In the genomic region with DNA sequence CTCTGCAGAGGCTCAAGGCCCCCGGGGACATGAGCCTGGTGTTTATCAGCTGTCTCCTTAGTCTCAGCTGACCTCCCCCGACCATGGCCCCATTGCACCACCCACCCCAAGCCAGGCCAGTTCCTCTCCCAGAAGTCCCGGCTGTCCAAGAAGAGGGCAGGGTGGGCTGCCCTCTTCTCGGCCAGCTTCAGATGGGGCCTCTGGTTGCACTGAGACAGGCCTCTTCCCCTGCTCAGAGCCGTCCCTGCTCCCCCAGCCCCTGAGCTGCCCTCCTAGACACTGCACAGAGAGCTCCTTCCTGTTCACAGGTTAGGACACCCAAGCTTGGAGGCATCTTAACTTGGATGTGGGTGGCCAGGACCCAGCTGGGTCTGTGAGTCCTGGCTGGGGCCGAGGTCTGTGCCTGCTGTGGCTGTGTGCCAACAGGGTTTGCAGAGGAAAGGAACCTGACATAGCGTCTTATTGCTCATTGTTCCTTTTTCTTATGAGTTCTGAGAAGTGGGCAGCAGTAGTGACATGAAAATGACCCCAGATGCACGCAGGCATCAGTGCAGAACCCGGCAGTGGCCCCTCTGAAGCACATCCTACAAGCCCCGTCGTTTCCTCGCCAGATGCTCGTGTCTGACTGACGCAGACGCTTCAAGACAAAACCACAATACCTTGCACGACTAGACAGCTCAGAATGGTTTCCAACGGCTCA, we compare ENCODE assay signal across 8 cellular contexts. TPM values are rescaled to one million over a fixed set of nuclear protein-coding genes. Genes with fewer than 3 reads are reported as not detected.
DNase-seq lines count a peak whose midpoint lies in the region; ATAC-seq and TF ChIP-seq lines count a peak whose summit lies in the region.

No MANE protein-coding gene starts in this region.

- H3K36me3 Mint-ChIP-seq in GM23338 (ENCODE audit: low read depth), result peaks cover 4% of the 10 kb centered on the region; the same call in 1 of the 3 replicates
- H3K36me3 Mint-ChIP-seq in T-helper 1 cell treated with Interleukin-12 subunit alpha and Interleukin-12 subunit beta and Interleukin-4 antibody, amounts not matched to agents 30 μg/mL and 1 μg/mL, for 36 hours (ENCODE audit: low read depth), result peaks cover 14% of the 10 kb centered on the region

- H3K27me3 ChIP-seq in AG04450 (ENCODE audit: control insufficient read depth, insufficient read depth, low read length) (no peaks in the 10 kb centered on the region), GM23338 (ENCODE audit: insufficient read depth) (no peaks in the 10 kb centered on the region), ascending aorta (no peaks in the 10 kb centered on the region)

- no peak for DNase-seq in AG04450 (ENCODE audit: low read depth, low spot score)
- DNase-seq in GM23338 (ENCODE audit: low spot score), result no peak
- peak in 1 of 2 donors; percentile 87 for DNase-seq in ascending aorta (ENCODE audit: low spot score in 2 of 2)
- DNase-seq in medulla oblongata (ENCODE audit: extremely low spot score), result peak; percentile 60
- peak; percentile 65 to 67 for DNase-seq in stimulated activated CD8-positive, alpha-beta memory T cell treated with anti-CD3 and anti-CD28 coated beads, Interleukin-7, amount 100 ng/mL, for 4 hours (ENCODE audit: low read depth in 2 of 2)
- DNase-seq in HK-2 (ENCODE audit: unreplicated experiment), result no peak
- no peak for DNase-seq in glomerular visceral epithelial cell (ENCODE audit: extremely low spot score)

- peaks cover 13% of the 10 kb centered on the region for H3K4me1 Mint-ChIP-seq in GM23338
- H3K4me1 Mint-ChIP-seq in T-helper 1 cell treated with Interleukin-12 subunit alpha and Interleukin-12 subunit beta and Interleukin-4 antibody, amounts not matched to agents 30 μg/mL and 1 μg/mL, for 36 hours (ENCODE audit: low read depth), result peaks cover 33% of the 10 kb centered on the region

- peak overlapping the region; percentile 29; the same call in 1 of the 3 replicates for H3K4me3 Mint-ChIP-seq in GM23338
- peak overlapping the region; percentile 89 for H3K4me3 Mint-ChIP-seq in T-helper 1 cell treated with Interleukin-12 subunit alpha and Interleukin-12 subunit beta and Interleukin-4 antibody, amounts not matched to agents 30 μg/mL and 1 μg/mL, for 36 hours

- no peak for TF ChIP-seq CTCF in AG04450 (IDR thresholded peaks at IDR 0.05; ENCODE audit: low read depth, low read length)
- no peak for TF ChIP-seq CTCF in GM23338 (conservative IDR thresholded peaks at IDR 0.05; ENCODE audit: low read depth in 2 of 2)
- no peak for TF ChIP-seq CTCF in ascending aorta (IDR thresholded peaks at IDR 0.05)

- H3K79me2 ChIP-seq in GM23338 (replicated peaks; ENCODE audit: insufficient read depth), result peaks cover 44% of the 10 kb centered on the region

- no peaks in the 10 kb centered on the region; the same call in 1 of the 2 replicates for H3K9me3 ChIP-seq in AG04450 (ENCODE audit: control insufficient read depth, insufficient read depth, low read length)
- H3K9me3 ChIP-seq in ascending aorta, result no peaks in the 10 kb centered on the region

- no peak overlapping the region for H3K27ac Mint-ChIP-seq in GM23338
- H3K27ac Mint-ChIP-seq in T-helper 1 cell treated with Interleukin-12 subunit alpha and Interleukin-12 subunit beta and Interleukin-4 antibody, amounts not matched to agents 30 μg/mL and 1 μg/mL, for 36 hours, result peak overlapping the region; percentile 97

- 0 out of 2 replicates have a peak, but pooled peaks cover 2% of the 10 kb centered on the region for H3F3A ChIP-seq in GM23338 (replicated peaks; ENCODE audit: low read depth)

- H3K27me3 Mint-ChIP-seq in GM23338 (ENCODE audit: insufficient read depth, low read depth, poor library complexity), result peaks cover 13% of the 10 kb centered on the region
- no peaks in the 10 kb centered on the region for H3K27me3 Mint-ChIP-seq in T-helper 1 cell treated with Interleukin-12 subunit alpha and Interleukin-12 subunit beta and Interleukin-4 antibody, amounts not matched to agents 30 μg/mL and 1 μg/mL, for 36 hours (ENCODE audit: low read depth)

- peaks cover 20% of the 10 kb centered on the region; the same call in 1 of the 2 replicates for H4K20me1 ChIP-seq in GM23338 (replicated peaks; ENCODE audit: insufficient read depth)

- H3K4me1 ChIP-seq in GM23338 (ENCODE audit: insufficient read depth) (peaks cover 8% of the 10 kb centered on the region; the same call in 1 of the 2 replicates), ascending aorta (peaks cover 9 to 31% of the 10 kb centered on the region in 2 donors)

- intact Hi-C loops in ascending aorta (cut with DNase I), result no loop called here

- H3K9me2 ChIP-seq in GM23338 (ENCODE audit: insufficient read depth), result no peaks in the 10 kb centered on the region

- CTCF ChIA-PET in AG04450 (lab: Charles Lee), result interaction anchor here (0.6 kb wide), 1 partner anchor 206 kb away, joined by 3 read pairs; no protein-coding TSS in a partner anchor

- H3K4me2 ChIP-seq in GM23338, result no peak overlapping the region; the same call in 1 of the 2 replicates

- H3K27ac ChIP-seq in AG04450 (ENCODE audit: low read depth, low read length) (peak overlapping the region; percentile 39), GM23338 (ENCODE audit: low read depth) (no peak overlapping the region), ascending aorta (peak overlapping the region; percentile 77 to 89)

- ATAC-seq in GM23338, result no peak

- H3K4me3 ChIP-seq in AG04450 (ENCODE audit: low read depth, low read length) (peak overlapping the region; percentile 42), GM23338 (no peak overlapping the region), ascending aorta (peak overlapping the region; percentile 58 to 62)

- POLR2A ChIA-PET in AG04450 (lab: Yijun Ruan, JAX), result no interaction called here

- no peak overlapping the region for H2AFZ ChIP-seq in GM23338

- H3K36me3 ChIP-seq in GM23338 (ENCODE audit: insufficient read depth), result no peaks in the 10 kb centered on the region
- H3K36me3 ChIP-seq in ascending aorta, result peaks cover 13 to 21% of the 10 kb centered on the region in 2 donors

- H3K9me3 Mint-ChIP-seq in GM23338, result no peaks in the 10 kb centered on the region
- no peaks in the 10 kb centered on the region for H3K9me3 Mint-ChIP-seq in T-helper 1 cell treated with Interleukin-12 subunit alpha and Interleukin-12 subunit beta and Interleukin-4 antibody, amounts not matched to agents 30 μg/mL and 1 μg/mL, for 36 hours

TF ChIP-seq in GM23338, 12 proteins besides CTCF, POLR2A, EP300 and RAD21 (continues in another document):
- TF ChIP-seq, protein P1, sequence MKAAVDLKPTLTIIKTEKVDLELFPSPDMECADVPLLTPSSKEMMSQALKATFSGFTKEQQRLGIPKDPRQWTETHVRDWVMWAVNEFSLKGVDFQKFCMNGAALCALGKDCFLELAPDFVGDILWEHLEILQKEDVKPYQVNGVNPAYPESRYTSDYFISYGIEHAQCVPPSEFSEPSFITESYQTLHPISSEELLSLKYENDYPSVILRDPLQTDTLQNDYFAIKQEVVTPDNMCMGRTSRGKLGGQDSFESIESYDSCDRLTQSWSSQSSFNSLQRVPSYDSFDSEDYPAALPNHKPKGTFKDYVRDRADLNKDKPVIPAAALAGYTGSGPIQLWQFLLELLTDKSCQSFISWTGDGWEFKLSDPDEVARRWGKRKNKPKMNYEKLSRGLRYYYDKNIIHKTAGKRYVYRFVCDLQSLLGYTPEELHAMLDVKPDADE (IDR thresholded peaks at IDR 0.05), result no peak
- TF ChIP-seq NANOG (IDR thresholded peaks at IDR 0.05; ENCODE audit: borderline replicate concordance) (no peak), JUNB (IDR thresholded peaks at IDR 0.05; ENCODE audit: unreplicated experiment) (no peak), EZH2 (IDR thresholded peaks at IDR 0.05; ENCODE audit: low read depth, unreplicated experiment) (no peak), POLR2AphosphoS5 (IDR thresholded peaks at IDR 0.05; ENCODE audit: low read depth) (no peak), STAT1 (IDR thresholded peaks at IDR 0.05; ENCODE audit: unreplicated experiment) (no peak)

RNA-seq across cellular contexts. Expression of a gene that starts 5.5 kb away (rescaled TPM):
- polyA plus RNA-seq in AG04450 (2011; rRNA removed), result 8.7 and 11.8 TPM in 2 replicates
- polyA minus RNA-seq in AG04450 (2011; rRNA and poly(A)+ RNA removed), result 7.1 and 9.2 TPM in 2 replicates
- 58.6 and 66.1 TPM in 2 replicates for total RNA-seq in GM23338 (2014; rRNA removed; shearing (Covaris generic))
- polyA plus RNA-seq in GM23338 (2016; fragmentation: Nextera tagmentation; extraction: Ambion mirVana), result 40.8 and 44.1 TPM in 2 replicates
- 91.4 TPM for total RNA-seq in ascending aorta

RNA-seq across cellular contexts. Expression of a gene that starts 9.6 kb away (rescaled TPM):
- 6.8 and 9.4 TPM in 2 replicates for polyA plus RNA-seq in AG04450 (2011; rRNA removed)
- 3.4 and 4.9 TPM in 2 replicates for polyA minus RNA-seq in AG04450 (2011; rRNA and poly(A)+ RNA removed)
- total RNA-seq in GM23338 (2014; rRNA removed; shearing (Covaris generic)), result 16.9 and 21.3 TPM in 2 replicates
- 6.8 and 8.6 TPM in 2 replicates for polyA plus RNA-seq in GM23338 (2016; fragmentation: Nextera tagmentation; extraction: Ambion mirVana)
- 41.7 TPM for total RNA-seq in ascending aorta

RNA-seq across cellular contexts. Expression of a gene that starts 20.7 kb away (rescaled TPM):
- 0.93 and 1.1 TPM in 2 replicates for polyA plus RNA-seq in AG04450 (2011; rRNA removed)
- polyA minus RNA-seq in AG04450 (2011; rRNA and poly(A)+ RNA removed), result 0.17 and 0.28 TPM in 2 replicates
- 5.1 and 5.9 TPM in 2 replicates for total RNA-seq in GM23338 (2014; rRNA removed; shearing (Covaris generic))
- polyA plus RNA-seq in GM23338 (2016; fragmentation: Nextera tagmentation; extraction: Ambion mirVana), result 2.6 and 2.8 TPM in 2 replicates
- total RNA-seq in ascending aorta, result 0.32 TPM

RNA-seq across cellular contexts. Expression of a gene that starts 53.6 kb away (rescaled TPM):
- polyA plus RNA-seq in AG04450 (2011; rRNA removed) (8.5 and 10.8 TPM in 2 replicates), GM23338 (2016; fragmentation: Nextera tagmentation; extraction: Ambion mirVana) (18.6 TPM in 2 replicates)
- polyA minus RNA-seq in AG04450 (2011; rRNA and poly(A)+ RNA removed), result 11.9 and 12.7 TPM in 2 replicates
- 32.7 and 47.1 TPM in 2 replicates for total RNA-seq in GM23338 (2014; rRNA removed; shearing (Covaris generic))
- total RNA-seq in ascending aorta, result 58.1 TPM

RNA-seq across cellular contexts. Expression of a gene that starts 59.9 kb away (rescaled TPM):
- polyA plus RNA-seq in AG04450 (2011; rRNA removed) (7.0 and 9.9 TPM in 2 replicates), GM23338 (2016; fragmentation: Nextera tagmentation; extraction: Ambion mirVana) (4.1 and 5.1 TPM in 2 replicates)
- polyA minus RNA-seq in AG04450 (2011; rRNA and poly(A)+ RNA removed), result 7.4 and 9.7 TPM in 2 replicates
- total RNA-seq in GM23338 (2014; rRNA removed; shearing (Covaris generic)), result 32.4 and 41.9 TPM in 2 replicates
- total RNA-seq in ascending aorta, result 73.2 TPM

Comparison
In these comparisons a context has a peak if more than half of its experiments do, and no peak if none do; other contexts are left out.
1. DNase-seq: peak in medulla oblongata (single experiment) and stimulated activated CD8-positive, alpha-beta memory T cell treated with anti-CD3 and anti-CD28 coated beads, Interleukin-7, amount 100 ng/mL, for 4 hours (2 of 2); none in AG04450 (single experiment), GM23338 (single experiment), HK-2 (single experiment) and glomerular visceral epithelial cell (single experiment).